1 cellular context compared by ENCODE assay signal in the genomic region with DNA sequence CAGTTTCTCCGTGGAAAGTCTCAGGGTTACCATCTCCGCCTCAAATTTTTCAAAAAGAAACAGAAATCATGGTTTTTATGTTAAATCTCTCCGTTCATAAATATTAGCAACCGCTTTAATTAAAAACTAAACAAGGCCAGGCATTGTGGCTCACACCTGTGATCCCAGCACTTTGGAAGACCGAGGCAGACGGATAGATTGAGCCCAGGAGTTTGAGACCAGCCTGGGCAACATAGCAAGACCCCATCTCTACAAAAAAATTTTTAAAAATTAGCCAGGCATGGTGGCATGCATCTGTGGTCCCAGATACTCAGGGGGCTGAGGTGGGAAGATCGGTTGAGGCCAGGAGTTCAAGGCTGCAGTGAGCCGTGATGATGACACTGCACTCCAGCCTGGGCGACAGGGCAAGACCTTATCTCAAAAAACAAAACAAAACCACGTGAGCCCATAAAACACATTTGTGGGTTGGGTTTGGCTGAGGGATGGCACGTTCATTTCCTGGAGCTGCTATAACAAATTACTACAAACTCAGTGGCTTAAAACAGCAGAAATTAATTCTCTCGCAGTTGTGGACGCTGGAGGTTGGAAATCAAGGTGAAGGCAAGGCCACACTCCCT.
TF ChIP-seq lines count a peak whose summit lies in the region.

No MANE protein-coding gene starts in this region.

TF ChIP-seq in K562, 482 proteins besides CTCF, POLR2A, EP300 and RAD21 (continues in another document):
- peak; percentile 9; the same call in 1 of the 2 replicates for TF ChIP-seq CBFA2T3 (IDR thresholded peaks at IDR 0.05)
- no peak for TF ChIP-seq ESRRA (IDR thresholded peaks at IDR 0.05; ENCODE audit: borderline replicate concordance, low read depth)
- TF ChIP-seq SMAD3 (CRISPR knock-in tag; conservative IDR thresholded peaks at IDR 0.05) = no peak
- no peak for TF ChIP-seq FOXM1 (IDR thresholded peaks at IDR 0.05; ENCODE audit: low read depth)
- no peak for TF ChIP-seq FOXM1 (CRISPR knock-in tag; IDR thresholded peaks at IDR 0.05; ENCODE audit: low read depth)
- TF ChIP-seq GABPB1 (CRISPR knock-in tag; IDR thresholded peaks at IDR 0.05) = no peak
- TF ChIP-seq ZNF316 (IDR thresholded peaks at IDR 0.05) = no peak
- TF ChIP-seq SIX5 (IDR thresholded peaks at IDR 0.05; ENCODE audit: borderline replicate concordance in 1 of 2, insufficient read depth in 1 of 2, low read depth in 1 of 2, low read length in 2 of 2) = no peak
- TF ChIP-seq CBX1 (IDR thresholded peaks at IDR 0.05; ENCODE audit: low read depth) = no peak
- TF ChIP-seq MEIS2 (IDR thresholded peaks at IDR 0.05; ENCODE audit: partially characterized antibody) = peak; percentile 15
- TF ChIP-seq LARP7 (IDR thresholded peaks at IDR 0.05) = no peak
- TF ChIP-seq, protein P1, sequence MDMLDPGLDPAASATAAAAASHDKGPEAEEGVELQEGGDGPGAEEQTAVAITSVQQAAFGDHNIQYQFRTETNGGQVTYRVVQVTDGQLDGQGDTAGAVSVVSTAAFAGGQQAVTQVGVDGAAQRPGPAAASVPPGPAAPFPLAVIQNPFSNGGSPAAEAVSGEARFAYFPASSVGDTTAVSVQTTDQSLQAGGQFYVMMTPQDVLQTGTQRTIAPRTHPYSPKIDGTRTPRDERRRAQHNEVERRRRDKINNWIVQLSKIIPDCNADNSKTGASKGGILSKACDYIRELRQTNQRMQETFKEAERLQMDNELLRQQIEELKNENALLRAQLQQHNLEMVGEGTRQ (CRISPR knock-in tag; IDR thresholded peaks at IDR 0.05) = peak; percentile 65
- TF ChIP-seq, protein P2, sequence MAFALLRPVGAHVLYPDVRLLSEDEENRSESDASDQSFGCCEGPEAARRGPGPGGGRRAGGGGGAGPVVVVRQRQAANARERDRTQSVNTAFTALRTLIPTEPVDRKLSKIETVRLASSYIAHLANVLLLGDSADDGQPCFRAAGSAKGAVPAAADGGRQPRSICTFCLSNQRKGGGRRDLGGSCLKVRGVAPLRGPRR (CRISPR knock-in tag; IDR thresholded peaks at IDR 0.05) = no peak
- peak; percentile 41; the same call in 1 of the 2 replicates for TF ChIP-seq MAFG (tag; conservative IDR thresholded peaks at IDR 0.05)
- TF ChIP-seq, protein P3, sequence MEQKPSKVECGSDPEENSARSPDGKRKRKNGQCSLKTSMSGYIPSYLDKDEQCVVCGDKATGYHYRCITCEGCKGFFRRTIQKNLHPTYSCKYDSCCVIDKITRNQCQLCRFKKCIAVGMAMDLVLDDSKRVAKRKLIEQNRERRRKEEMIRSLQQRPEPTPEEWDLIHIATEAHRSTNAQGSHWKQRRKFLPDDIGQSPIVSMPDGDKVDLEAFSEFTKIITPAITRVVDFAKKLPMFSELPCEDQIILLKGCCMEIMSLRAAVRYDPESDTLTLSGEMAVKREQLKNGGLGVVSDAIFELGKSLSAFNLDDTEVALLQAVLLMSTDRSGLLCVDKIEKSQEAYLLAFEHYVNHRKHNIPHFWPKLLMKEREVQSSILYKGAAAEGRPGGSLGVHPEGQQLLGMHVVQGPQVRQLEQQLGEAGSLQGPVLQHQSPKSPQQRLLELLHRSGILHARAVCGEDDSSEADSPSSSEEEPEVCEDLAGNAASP (IDR thresholded peaks at IDR 0.05) = no peak
- TF ChIP-seq, protein P4, sequence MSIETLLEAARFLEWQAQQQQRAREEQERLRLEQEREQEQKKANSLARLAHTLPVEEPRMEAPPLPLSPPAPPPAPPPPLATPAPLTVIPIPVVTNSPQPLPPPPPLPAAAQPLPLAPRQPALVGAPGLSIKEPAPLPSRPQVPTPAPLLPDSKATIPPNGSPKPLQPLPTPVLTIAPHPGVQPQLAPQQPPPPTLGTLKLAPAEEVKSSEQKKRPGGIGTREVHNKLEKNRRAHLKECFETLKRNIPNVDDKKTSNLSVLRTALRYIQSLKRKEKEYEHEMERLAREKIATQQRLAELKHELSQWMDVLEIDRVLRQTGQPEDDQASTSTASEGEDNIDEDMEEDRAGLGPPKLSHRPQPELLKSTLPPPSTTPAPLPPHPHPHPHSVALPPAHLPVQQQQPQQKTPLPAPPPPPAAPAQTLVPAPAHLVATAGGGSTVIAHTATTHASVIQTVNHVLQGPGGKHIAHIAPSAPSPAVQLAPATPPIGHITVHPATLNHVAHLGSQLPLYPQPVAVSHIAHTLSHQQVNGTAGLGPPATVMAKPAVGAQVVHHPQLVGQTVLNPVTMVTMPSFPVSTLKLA (conservative IDR thresholded peaks at IDR 0.05) = 0 out of 4 replicates have a peak, but pooled peaks of 1 of the 2 experiments have one; percentile 23
- TF ChIP-seq, protein P5, sequence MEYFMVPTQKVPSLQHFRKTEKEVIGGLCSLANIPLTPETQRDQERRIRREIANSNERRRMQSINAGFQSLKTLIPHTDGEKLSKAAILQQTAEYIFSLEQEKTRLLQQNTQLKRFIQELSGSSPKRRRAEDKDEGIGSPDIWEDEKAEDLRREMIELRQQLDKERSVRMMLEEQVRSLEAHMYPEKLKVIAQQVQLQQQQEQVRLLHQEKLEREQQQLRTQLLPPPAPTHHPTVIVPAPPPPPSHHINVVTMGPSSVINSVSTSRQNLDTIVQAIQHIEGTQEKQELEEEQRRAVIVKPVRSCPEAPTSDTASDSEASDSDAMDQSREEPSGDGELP (CRISPR knock-in tag; IDR thresholded peaks at IDR 0.05; ENCODE audit: borderline replicate concordance) = no peak
- peak; percentile 89 for TF ChIP-seq ZNF121 (CRISPR knock-in tag; conservative IDR thresholded peaks at IDR 0.05)
- TF ChIP-seq, protein P6, sequence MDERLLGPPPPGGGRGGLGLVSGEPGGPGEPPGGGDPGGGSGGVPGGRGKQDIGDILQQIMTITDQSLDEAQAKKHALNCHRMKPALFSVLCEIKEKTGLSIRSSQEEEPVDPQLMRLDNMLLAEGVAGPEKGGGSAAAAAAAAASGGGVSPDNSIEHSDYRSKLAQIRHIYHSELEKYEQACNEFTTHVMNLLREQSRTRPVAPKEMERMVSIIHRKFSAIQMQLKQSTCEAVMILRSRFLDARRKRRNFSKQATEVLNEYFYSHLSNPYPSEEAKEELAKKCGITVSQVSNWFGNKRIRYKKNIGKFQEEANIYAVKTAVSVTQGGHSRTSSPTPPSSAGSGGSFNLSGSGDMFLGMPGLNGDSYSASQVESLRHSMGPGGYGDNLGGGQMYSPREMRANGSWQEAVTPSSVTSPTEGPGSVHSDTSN (CRISPR knock-in tag; IDR thresholded peaks at IDR 0.05; ENCODE audit: low read depth) = no peak
- TF ChIP-seq, protein P6 (tag; conservative IDR thresholded peaks at IDR 0.05; ENCODE audit: low read depth) = no peak
- TF ChIP-seq, protein P7, sequence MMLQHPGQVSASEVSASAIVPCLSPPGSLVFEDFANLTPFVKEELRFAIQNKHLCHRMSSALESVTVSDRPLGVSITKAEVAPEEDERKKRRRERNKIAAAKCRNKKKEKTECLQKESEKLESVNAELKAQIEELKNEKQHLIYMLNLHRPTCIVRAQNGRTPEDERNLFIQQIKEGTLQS (IDR thresholded peaks at IDR 0.05) = peak; percentile 18; the same call in 1 of the 2 replicates
- TF ChIP-seq, protein P7 (CRISPR knock-in tag; conservative IDR thresholded peaks at IDR 0.05) = no peak
- TF ChIP-seq BMI1 (IDR thresholded peaks at IDR 0.05; ENCODE audit: low read length) = no peak
- peak; percentile 17; the same call in 1 of the 2 replicates for TF ChIP-seq ARID1B (IDR thresholded peaks at IDR 0.05)
- TF ChIP-seq, protein P8, sequence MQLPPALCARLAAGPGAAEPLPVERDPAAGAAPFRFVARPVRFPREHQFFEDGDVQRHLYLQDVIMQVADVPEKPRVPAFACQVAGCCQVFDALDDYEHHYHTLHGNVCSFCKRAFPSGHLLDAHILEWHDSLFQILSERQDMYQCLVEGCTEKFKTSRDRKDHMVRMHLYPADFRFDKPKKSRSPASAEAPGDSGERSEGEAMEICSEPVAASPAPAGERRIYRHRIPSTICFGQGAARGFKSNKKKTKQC (CRISPR knock-in tag; IDR thresholded peaks at IDR 0.05) = no peak
- no peak for TF ChIP-seq GTF2E2 (tag; IDR thresholded peaks at IDR 0.05)
- TF ChIP-seq, protein P9, sequence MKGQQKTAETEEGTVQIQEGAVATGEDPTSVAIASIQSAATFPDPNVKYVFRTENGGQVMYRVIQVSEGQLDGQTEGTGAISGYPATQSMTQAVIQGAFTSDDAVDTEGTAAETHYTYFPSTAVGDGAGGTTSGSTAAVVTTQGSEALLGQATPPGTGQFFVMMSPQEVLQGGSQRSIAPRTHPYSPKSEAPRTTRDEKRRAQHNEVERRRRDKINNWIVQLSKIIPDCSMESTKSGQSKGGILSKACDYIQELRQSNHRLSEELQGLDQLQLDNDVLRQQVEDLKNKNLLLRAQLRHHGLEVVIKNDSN (CRISPR knock-in tag; IDR thresholded peaks at IDR 0.05) = 0 out of 2 replicates have a peak, but pooled peaks have one; percentile 42
- no peak for TF ChIP-seq FOXJ3 (CRISPR knock-in tag; IDR thresholded peaks at IDR 0.05)
- no peak for TF ChIP-seq TRIM28 (IDR thresholded peaks at IDR 0.05)
- no peak for TF ChIP-seq ELF2 (CRISPR knock-in tag; IDR thresholded peaks at IDR 0.05)
- TF ChIP-seq, protein P10, sequence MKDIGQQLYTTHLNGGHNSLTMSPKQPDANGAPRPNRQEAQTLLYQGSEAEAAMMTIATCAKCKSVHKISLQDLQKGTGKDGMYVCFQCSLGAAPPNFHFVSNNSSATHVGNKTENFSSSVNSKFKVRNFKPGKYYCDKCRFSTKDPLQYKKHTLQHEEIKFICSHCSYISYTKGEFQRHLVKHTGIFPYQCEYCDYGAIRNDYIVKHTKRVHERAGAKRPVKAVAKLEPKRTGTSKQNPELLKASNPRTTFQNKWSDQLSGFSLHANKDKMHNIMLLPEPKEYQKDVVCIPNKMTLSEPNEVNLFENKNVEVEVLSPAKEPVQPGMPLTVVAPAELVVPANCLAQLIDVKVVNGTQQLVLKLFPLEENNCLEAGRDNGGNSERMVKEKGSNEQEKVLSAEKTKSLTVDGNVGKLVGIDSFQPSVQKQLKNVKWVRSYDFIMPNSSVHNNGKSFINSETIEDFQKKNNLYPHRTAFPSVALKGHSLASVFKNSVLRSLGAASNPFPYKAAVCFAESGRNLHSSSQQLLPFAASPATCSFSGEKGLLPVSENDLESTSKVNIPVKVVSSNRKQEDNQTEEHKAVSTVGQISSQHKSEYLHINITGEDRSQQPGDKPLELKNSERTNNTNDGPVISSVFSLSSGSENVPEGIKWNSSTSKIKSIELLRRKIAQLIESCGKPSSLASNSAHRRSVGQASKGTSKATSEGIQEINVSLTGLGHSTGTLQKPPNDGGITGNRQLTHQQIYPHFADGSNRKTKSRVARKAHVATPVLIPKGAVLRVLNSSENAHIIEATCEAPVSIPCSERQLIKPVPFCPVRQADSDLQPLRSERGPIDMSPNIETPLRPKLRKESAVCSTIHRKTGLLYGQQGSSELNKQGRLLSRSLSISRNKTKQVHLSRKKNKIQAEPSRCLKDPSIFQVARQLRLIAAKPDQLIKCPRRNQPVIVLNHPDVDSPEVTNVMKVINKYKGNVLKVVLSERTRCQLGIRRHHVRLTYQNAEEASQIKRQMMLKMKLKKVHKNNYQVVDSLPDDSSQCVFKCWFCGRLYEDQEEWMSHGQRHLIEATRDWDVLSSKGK (CRISPR knock-in tag; IDR thresholded peaks at IDR 0.05) = no peak
- 0 out of 2 replicates have a peak, but pooled peaks have one; percentile 22 for TF ChIP-seq SOX6 (IDR thresholded peaks at IDR 0.05)
